ENCODE assay signal across 21 cellular contexts in genomic region chr4:95077864-95078263, GRCh38.
DNase-seq lines count a peak whose midpoint lies in the region; ATAC-seq and TF ChIP-seq lines count a peak whose summit lies in the region.
"Had no signal": no experiment of that assay in that cellular context is flagged by ENCODE, and none has a peak within 500 bp of the region (broad histone marks: within the 10 kb centered on the region; RNA-seq: fewer than 3 reads in every experiment).

No MANE protein-coding gene starts in this region.

- H4K12ac ChIP-seq in trophoblast cell (ENCODE audit: low read depth, low read length) = no peak overlapping the region

- intact Hi-C loops in gastrocnemius medialis (cut with DNase I; ENCODE audit: low total_unique reads) = no loop called here

- no peak overlapping the region for H3K23ac ChIP-seq in trophoblast cell (ENCODE audit: low read length)

- no CpG with 5 or more reads among the region's 1 CpG for WGBS in trophoblast cell (ENCODE audit: extremely low coverage, insufficient coverage, insufficient read length)

- no peaks in the 10 kb centered on the region for H3K79me2 ChIP-seq in fibroblast of lung (ENCODE audit: control insufficient read depth, insufficient read depth, low read length)
- H3K79me2 ChIP-seq in trophoblast cell (ENCODE audit: control insufficient read depth, insufficient read depth, low read length, poor library complexity) = no peaks in the 10 kb centered on the region

- H2BK120ac ChIP-seq in trophoblast cell (ENCODE audit: insufficient read depth, low read length, poor library complexity) = no peak overlapping the region

- no peak for ATAC-seq in stimulated activated naive CD8-positive, alpha-beta T cell treated with anti-CD3 and anti-CD28 coated beads, Interleukin-15, Interleukin-2, amounts not matched to agents 100 U/mL and 50 U/mL, for 24 hours
- ATAC-seq in gastrocnemius medialis = no peak
- ATAC-seq: HepG2 had no signal

- in situ Hi-C loops in gastrocnemius medialis (cut with MboI; ENCODE audit: low sequenced_read_pairs in 4 of 4) = loop anchor here in 1 of 4 donors (25.0 kb wide), 1 partner anchor 691 kb away; no protein-coding TSS in a partner anchor

- no peaks in the 10 kb centered on the region for H3K27me3 ChIP-seq in adipocyte (replicated peaks; ENCODE audit: control insufficient read depth, insufficient read depth, low read length)
- H3K27me3 ChIP-seq in fibroblast of lung (ENCODE audit: control insufficient read depth, insufficient read depth, low read length) = no peaks in the 10 kb centered on the region
- no peaks in the 10 kb centered on the region for H3K27me3 ChIP-seq in trophoblast cell (ENCODE audit: insufficient read depth, low read length)
- no peaks in the 10 kb centered on the region for H3K27me3 ChIP-seq in gastrocnemius medialis
- H3K27me3 ChIP-seq: SJCRH30 had no signal

- no peak overlapping the region for H2BK12ac ChIP-seq in trophoblast cell (ENCODE audit: low read length)

- TF ChIP-seq CTCF in fibroblast of lung (conservative IDR thresholded peaks at IDR 0.05 in 1 of 2, IDR thresholded peaks at IDR 0.05 in 1 of 2; ENCODE audit: low read depth in 1 of 2, low read length in 2 of 2) = no peak
- TF ChIP-seq CTCF in GM10266 (IDR thresholded peaks at IDR 0.05; ENCODE audit: control insufficient read depth, insufficient read depth, low read depth, missing control alignments) = no peak
- TF ChIP-seq CTCF in gastrocnemius medialis (IDR thresholded peaks at IDR 0.05 in 4 of 5, conservative IDR thresholded peaks at IDR 0.05 in 1 of 5) = no peak

- H3K27ac ChIP-seq in fibroblast of lung (ENCODE audit: insufficient read depth, low read length) (no peak overlapping the region), trophoblast cell (ENCODE audit: low read depth, low read length) (no peak overlapping the region), gastrocnemius medialis (no peak overlapping the region)
- H3K27ac ChIP-seq: PC-9, SJCRH30 had no signal

- H3K14ac ChIP-seq in trophoblast cell (ENCODE audit: low read length) = no peak overlapping the region

- H4K91ac ChIP-seq in trophoblast cell (ENCODE audit: low read depth, low read length) = no peak overlapping the region

- peak; percentile 64 for DNase-seq in LHCN-M2 (ENCODE audit: low read depth)
- DNase-seq in adipocyte (ENCODE audit: low read depth) = peak; percentile 30
- DNase-seq in fibroblast of lung (ENCODE audit: low read depth in 2 of 2) = peak; percentile 9 to 27
- peak; percentile 32 to 83 for DNase-seq in trophoblast cell
- DNase-seq in stimulated activated naive CD8-positive, alpha-beta T cell treated with anti-CD3 and anti-CD28 coated beads, Interleukin-15, Interleukin-2, amounts not matched to agents 100 U/mL and 50 U/mL, for 24 hours = no peak
- no peak for DNase-seq in AG08395 (ENCODE audit: low spot score)
- no peak for DNase-seq in GM10266 (ENCODE audit: extremely low spot score)
- no peak for DNase-seq in gastrocnemius medialis
- DNase-seq: ACHN, COR-L47, DMS 273 treated with DMSO at 0.1 percent for 48 hours, EL, KG1, NCI-H1417, NCI-H187, NCI-H2227 treated with DMSO at 0.1 percent for 48 hours, NCI-H524, NCI-H82, PC-9, SJCRH30 had no signal

- H2BK5ac ChIP-seq in trophoblast cell (ENCODE audit: low read depth, low read length, poor library complexity) = no peak overlapping the region

- H3K9me3 ChIP-seq in adipocyte (ENCODE audit: control insufficient read depth, low read length) (no peaks in the 10 kb centered on the region), fibroblast of lung (ENCODE audit: control insufficient read depth, insufficient read depth, low read depth, low read length) (no peaks in the 10 kb centered on the region), trophoblast cell (ENCODE audit: insufficient read depth, low read depth, low read length) (no peaks in the 10 kb centered on the region), gastrocnemius medialis (no peaks in the 10 kb centered on the region)
- H3K9me3 ChIP-seq: SJCRH30 had no signal

- no peak overlapping the region for H2AK5ac ChIP-seq in trophoblast cell (ENCODE audit: low read length)

- no peaks in the 10 kb centered on the region for H3K79me1 ChIP-seq in trophoblast cell (ENCODE audit: low read length)

- H3K9ac ChIP-seq in adipocyte (ENCODE audit: low read length) = no peak overlapping the region
- H3K9ac ChIP-seq in fibroblast of lung (ENCODE audit: insufficient read depth, low read length) = no peak overlapping the region
- H3K9ac ChIP-seq in trophoblast cell (ENCODE audit: low read length) = no peak overlapping the region

- H3K18ac ChIP-seq in trophoblast cell (ENCODE audit: low read length) = no peak overlapping the region

- H3K4me3 ChIP-seq in adipocyte (ENCODE audit: low read length) (no peak overlapping the region), fibroblast of lung (replicated peaks in 1 of 4; ENCODE audit: control extremely low read depth in 1 of 4, insufficient read depth in 1 of 4, low read depth in 3 of 4, low read length in 4 of 4) (no peak overlapping the region), trophoblast cell (ENCODE audit: low read depth, low read length) (no peak overlapping the region), gastrocnemius medialis (no peak overlapping the region)
- H3K4me3 ChIP-seq: PC-9, SJCRH30 had no signal

- H3K4me2 ChIP-seq in fibroblast of lung (ENCODE audit: extremely low read depth, insufficient read depth, low read length) (no peak overlapping the region), trophoblast cell (ENCODE audit: low read length) (no peak overlapping the region)
- H3K4me2 ChIP-seq: PC-9 had no signal

- H3K4ac ChIP-seq in trophoblast cell (ENCODE audit: low read depth, low read length) = no peak overlapping the region

- H3K4me1 ChIP-seq in adipocyte (ENCODE audit: control insufficient read depth, insufficient read depth, low read length) (no peaks in the 10 kb centered on the region), fibroblast of lung (ENCODE audit: control insufficient read depth, extremely low read depth, insufficient read depth, low read length) (no peaks in the 10 kb centered on the region), trophoblast cell (ENCODE audit: control insufficient read depth in 1 of 2, insufficient read depth in 2 of 2, low read length in 2 of 2) (no peaks in the 10 kb centered on the region), gastrocnemius medialis (peaks cover 4 to 5% of the 10 kb centered on the region in 2 donors)
- H3K4me1 ChIP-seq: SJCRH30 had no signal

- H3K36me3 ChIP-seq in adipocyte (ENCODE audit: control insufficient read depth, insufficient read depth, low read length, severe bottlenecking) (no peaks in the 10 kb centered on the region), fibroblast of lung (ENCODE audit: control insufficient read depth, insufficient read depth, low read length) (no peaks in the 10 kb centered on the region), trophoblast cell (ENCODE audit: control insufficient read depth in 1 of 2, insufficient read depth in 2 of 2, low read length in 2 of 2) (no peaks in the 10 kb centered on the region), gastrocnemius medialis (no peaks in the 10 kb centered on the region)
- H3K36me3 ChIP-seq: SJCRH30 had no signal

- H4K20me1 ChIP-seq in fibroblast of lung (ENCODE audit: control insufficient read depth, extremely low read depth, insufficient read depth, low read length) = no peaks in the 10 kb centered on the region

- H2AFZ ChIP-seq in fibroblast of lung (ENCODE audit: low read length) (no peak overlapping the region), trophoblast cell (ENCODE audit: insufficient read depth, low read length, poor library complexity) (no peak overlapping the region)
- H2AFZ ChIP-seq: PC-9 had no signal

- no peak for TF ChIP-seq POLR2A in gastrocnemius medialis (IDR thresholded peaks at IDR 0.05)

- no peak overlapping the region for H4K8ac ChIP-seq in trophoblast cell (ENCODE audit: low read depth, low read length)

Comparison
In these comparisons a context has a peak if more than half of its experiments do, and no peak if none do; other contexts are left out.
1. DNase-seq: peak in LHCN-M2 (single experiment), adipocyte (single experiment), fibroblast of lung (2 of 2) and trophoblast cell (2 of 2); none in stimulated activated naive CD8-positive, alpha-beta T cell treated with anti-CD3 and anti-CD28 coated beads, Interleukin-15, Interleukin-2, amounts not matched to agents 100 U/mL and 50 U/mL, for 24 hours (single experiment), AG08395 (single experiment), GM10266 (single experiment) and gastrocnemius medialis (0 of 2).